ENCODE assay signal across 25 cellular contexts in genomic region chrX:132483951-132484350, GRCh38. TPM values are rescaled to one million over a fixed set of nuclear protein-coding genes. Genes with fewer than 3 reads are reported as not detected.
DNase-seq lines count a peak whose midpoint lies in the region; ATAC-seq and TF ChIP-seq lines count a peak whose summit lies in the region.
"Had no signal": no experiment of that assay in that cellular context is flagged by ENCODE, and none has a peak within 500 bp of the region (broad histone marks: within the 10 kb centered on the region; RNA-seq: fewer than 3 reads in every experiment).

No MANE protein-coding gene starts in this region.

- peaks cover 52% of the 10 kb centered on the region for H3K4me1 ChIP-seq in GM23338 (ENCODE audit: insufficient read depth)

- H3K4me3 Mint-ChIP-seq in GM23338 (no peak overlapping the region), memory B cell (no peak overlapping the region)
- H3K4me3 Mint-ChIP-seq: activated CD4-positive, alpha-beta memory T cell treated with anti-CD3 and anti-CD28 coated beads for 36 hours had no signal

- no peaks in the 10 kb centered on the region for H3K36me3 ChIP-seq in GM23338 (ENCODE audit: insufficient read depth)
- H3K36me3 ChIP-seq in brain microvascular endothelial cell (replicated peaks), result no peaks in the 10 kb centered on the region
- H3K36me3 ChIP-seq: heart right ventricle, upper lobe of right lung had no signal

- no peak for TF ChIP-seq CTCF in GM23338 (conservative IDR thresholded peaks at IDR 0.05; ENCODE audit: low read depth in 2 of 2)
- TF ChIP-seq CTCF in brain microvascular endothelial cell (IDR thresholded peaks at IDR 0.05; ENCODE audit: low read depth, low read length, missing control alignments), result no peak

- H3K27ac ChIP-seq in GM23338 (ENCODE audit: low read depth) (no peak overlapping the region), brain microvascular endothelial cell (no peak overlapping the region)
- H3K27ac ChIP-seq: heart right ventricle, HL-60, upper lobe of right lung had no signal

- no peaks in the 10 kb centered on the region for H3K9me3 Mint-ChIP-seq in GM23338
- H3K9me3 Mint-ChIP-seq in memory B cell, result no peaks in the 10 kb centered on the region
- H3K9me3 Mint-ChIP-seq: activated CD4-positive, alpha-beta memory T cell treated with anti-CD3 and anti-CD28 coated beads for 36 hours had no signal

- H3K27ac Mint-ChIP-seq in GM23338 (no peak overlapping the region), memory B cell (peak overlapping the region; percentile 89)
- H3K27ac Mint-ChIP-seq: activated CD4-positive, alpha-beta memory T cell treated with anti-CD3 and anti-CD28 coated beads for 36 hours had no signal

- DNase-seq in NCI-H1092 treated with DMSO at 0.1 percent for 48 hours (lab: John Stamatoyannopoulos, UW) (peak; percentile 58), NCI-H1092 (lab: John Stamatoyannopoulos, UW) (no peak), GM23338 (ENCODE audit: low spot score) (no peak), RPMI8226 (peak; percentile 15), memory B cell (ENCODE audit: low spot score in 2 of 2) (no peak), brain microvascular endothelial cell (no peak), cerebellar nuclear complex (lab: John Stamatoyannopoulos, UW) (no peak), DMS 273 treated with DMSO at 0.1 percent for 48 hours (lab: John Stamatoyannopoulos, UW) (no peak)
- DNase-seq: 8988T; activated CD4-positive, alpha-beta memory T cell treated with anti-CD3 and anti-CD28 coated beads for 36 hours; activated effector memory CD4-positive, alpha-beta T cell treated with anti-CD3 and anti-CD28 coated beads, Interleukin-2, amount 50 U/mL, for 16 hours; activated T-cell treated with anti-CD3 and anti-CD28 coated beads for 4 hours; effector memory CD4-positive, alpha-beta T cell; foreskin fibroblast; heart right ventricle; left colon; mesendoderm; NCI-H2171; PC-3; Right ventricle myocardium superior; small intestine; stimulated activated CD4-positive, alpha-beta T cell treated with anti-CD3 and anti-CD28 coated beads, Interleukin-2, amount 100 ng/mL, for 24 hours; SW 1271; upper lobe of right lung had no signal

- ATAC-seq in GM23338, result no peak
- no peak for ATAC-seq in memory B cell (ENCODE audit: low read depth)
- ATAC-seq: heart right ventricle, PC-3, upper lobe of right lung had no signal

- in situ Hi-C loops in brain microvascular endothelial cell (cut with HindIII; ENCODE audit: low pct_ligation_motif_present, low sequenced_read_pairs), result no loop called here

- no peak overlapping the region for H2AFZ ChIP-seq in GM23338

- H3K4me3 ChIP-seq in GM23338 (no peak overlapping the region), brain microvascular endothelial cell (ENCODE audit: low read depth, low read length) (no peak overlapping the region)
- H3K4me3 ChIP-seq: heart right ventricle, upper lobe of right lung had no signal

- H3K27me3 ChIP-seq in GM23338 (ENCODE audit: insufficient read depth) (peaks cover 14% of the 10 kb centered on the region), brain microvascular endothelial cell (replicated peaks) (no peaks in the 10 kb centered on the region)
- H3K27me3 ChIP-seq: upper lobe of right lung had no signal

- H4K20me1 ChIP-seq in GM23338 (replicated peaks; ENCODE audit: insufficient read depth), result no peaks in the 10 kb centered on the region

- no peaks in the 10 kb centered on the region for H3K36me3 Mint-ChIP-seq in GM23338 (ENCODE audit: low read depth)
- no peaks in the 10 kb centered on the region for H3K36me3 Mint-ChIP-seq in memory B cell
- H3K36me3 Mint-ChIP-seq: activated CD4-positive, alpha-beta memory T cell treated with anti-CD3 and anti-CD28 coated beads for 36 hours had no signal

- no peaks in the 10 kb centered on the region for H3K79me2 ChIP-seq in GM23338 (replicated peaks; ENCODE audit: insufficient read depth)

- H3K9me2 ChIP-seq in GM23338 (ENCODE audit: insufficient read depth), result no peaks in the 10 kb centered on the region

- no peaks in the 10 kb centered on the region for H3F3A ChIP-seq in GM23338 (replicated peaks; ENCODE audit: low read depth)

- peak overlapping the region; percentile 38; the same call in 1 of the 2 replicates for H3K4me2 ChIP-seq in GM23338

- H3K4me1 Mint-ChIP-seq in GM23338, result peaks cover 59% of the 10 kb centered on the region
- peaks cover 18% of the 10 kb centered on the region for H3K4me1 Mint-ChIP-seq in memory B cell

- H3K27me3 Mint-ChIP-seq in GM23338 (ENCODE audit: insufficient read depth, low read depth, poor library complexity) (peaks cover 3% of the 10 kb centered on the region), memory B cell (no peaks in the 10 kb centered on the region)
- H3K27me3 Mint-ChIP-seq: activated CD4-positive, alpha-beta memory T cell treated with anti-CD3 and anti-CD28 coated beads for 36 hours had no signal

TF ChIP-seq in GM23338, 12 proteins besides CTCF, POLR2A, EP300 and RAD21 (continues in another document):
- TF ChIP-seq NANOG (IDR thresholded peaks at IDR 0.05; ENCODE audit: borderline replicate concordance) (no peak), POLR2AphosphoS5 (IDR thresholded peaks at IDR 0.05; ENCODE audit: low read depth) (no peak), EZH2phosphoT487 (IDR thresholded peaks at IDR 0.05; ENCODE audit: unreplicated experiment) (no peak), EZH2 (IDR thresholded peaks at IDR 0.05; ENCODE audit: low read depth, unreplicated experiment) (no peak), JUNB (IDR thresholded peaks at IDR 0.05; ENCODE audit: unreplicated experiment) (no peak), ETS1 (IDR thresholded peaks at IDR 0.05) (no peak), ZNF462 (CRISPR knock-in tag; IDR thresholded peaks at IDR 0.05) (no peak)

RNA-seq across cellular contexts. Expression of gene MBNL3, which starts 4.9 kb away (rescaled TPM):
- total RNA-seq in GM23338 (2014; rRNA removed; shearing (Covaris generic)), result 2.4 and 3.0 TPM in 2 replicates
- 0.94 and 2.3 TPM in 2 replicates for polyA plus RNA-seq in GM23338 (2016; fragmentation: Nextera tagmentation; extraction: Ambion mirVana)

Comparison
In these comparisons a context has a peak if more than half of its experiments do, and no peak if none do; other contexts are left out.
1. DNase-seq: peak in NCI-H1092 treated with DMSO at 0.1 percent for 48 hours (single experiment) and RPMI8226 (single experiment); none in NCI-H1092 (single experiment), GM23338 (single experiment), memory B cell (0 of 2), brain microvascular endothelial cell (single experiment), cerebellar nuclear complex (0 of 2) and DMS 273 treated with DMSO at 0.1 percent for 48 hours (single experiment).